1 cellular context compared by ENCODE assay signal in the genomic region with DNA sequence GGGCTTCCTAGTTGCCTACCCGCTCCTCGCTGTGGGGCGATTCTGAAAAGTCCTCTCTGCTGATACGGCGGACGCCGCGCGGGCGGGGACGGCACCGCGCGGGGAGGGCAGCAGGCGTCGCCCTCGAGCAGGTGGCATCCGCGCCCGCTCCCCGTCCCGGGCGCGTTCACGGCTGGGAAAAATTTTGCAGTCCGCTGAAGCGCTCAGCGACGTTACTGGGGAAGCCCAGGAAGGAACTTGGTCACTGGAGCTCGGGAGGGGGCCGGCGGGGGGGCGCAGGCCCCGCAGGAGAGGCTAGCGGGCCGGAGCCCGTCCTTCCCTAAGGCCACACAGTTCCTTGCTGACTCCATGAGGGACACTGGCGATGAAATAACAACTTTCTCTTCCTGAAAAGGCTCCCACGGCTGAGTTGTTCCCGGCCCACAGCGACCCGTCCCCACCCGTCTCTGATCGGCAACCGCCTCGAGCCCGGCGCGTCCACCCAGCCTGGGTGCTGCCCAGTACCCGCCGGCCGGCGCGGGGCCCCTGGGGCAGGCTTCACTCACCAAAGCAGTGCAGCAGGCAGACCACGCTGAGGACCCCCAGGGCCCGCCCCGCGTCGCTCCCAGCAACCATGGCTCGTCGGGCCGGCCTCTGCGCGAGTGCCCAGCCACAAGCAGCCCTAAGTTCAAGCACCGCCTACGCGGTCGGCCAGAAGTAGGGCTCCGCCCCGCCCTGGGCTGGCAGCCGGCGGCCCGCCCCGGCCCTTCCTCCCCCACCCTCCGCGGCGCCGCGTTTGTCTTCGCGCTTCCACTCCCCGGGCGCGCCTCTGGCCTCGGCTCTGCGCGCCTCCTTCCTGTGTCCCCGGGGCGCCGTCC.
TF ChIP-seq lines count a peak whose summit lies in the region.

A gene with protein sequence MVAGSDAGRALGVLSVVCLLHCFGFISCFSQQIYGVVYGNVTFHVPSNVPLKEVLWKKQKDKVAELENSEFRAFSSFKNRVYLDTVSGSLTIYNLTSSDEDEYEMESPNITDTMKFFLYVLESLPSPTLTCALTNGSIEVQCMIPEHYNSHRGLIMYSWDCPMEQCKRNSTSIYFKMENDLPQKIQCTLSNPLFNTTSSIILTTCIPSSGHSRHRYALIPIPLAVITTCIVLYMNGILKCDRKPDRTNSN (minus strand): TSS at position 669 of the 857 bp plus-strand sequence. CDS start 54 bp downstream, at position 615.

TF ChIP-seq in SK-N-SH, 30 proteins besides CTCF, POLR2A, EP300 and RAD21 (continued from another document):
- TF ChIP-seq PBX3 (IDR thresholded peaks at IDR 0.05) (0 out of 2 replicates have a peak, but pooled peaks have one; percentile 11), NFIC (IDR thresholded peaks at IDR 0.05; ENCODE audit: borderline replicate concordance) (0 out of 2 replicates have a peak, but pooled peaks have one; percentile 8), TEAD4 (IDR thresholded peaks at IDR 0.05; ENCODE audit: borderline replicate concordance, insufficient read depth) (peak; percentile 47; the same call in 1 of the 2 replicates), FOSL2 (IDR thresholded peaks at IDR 0.05; ENCODE audit: borderline replicate concordance, low read depth) (no peak), FOXJ3 (CRISPR knock-in tag; IDR thresholded peaks at IDR 0.05) (no peak), RCOR1 (IDR thresholded peaks at IDR 0.05; ENCODE audit: low read length) (peak; percentile 53; the same call in 1 of the 2 replicates), FOXM1 (IDR thresholded peaks at IDR 0.05; ENCODE audit: low read depth) (no peak), SIN3A (IDR thresholded peaks at IDR 0.05; ENCODE audit: borderline replicate concordance, low read depth, low read length) (peak; percentile 14; the same call in 1 of the 2 replicates), MAX (IDR thresholded peaks at IDR 0.05; ENCODE audit: low read depth) (peak; percentile 93), GATA2 (CRISPR knock-in tag; IDR thresholded peaks at IDR 0.05) (no peak), ELF1 (IDR thresholded peaks at IDR 0.05) (peak; percentile 8; the same call in 1 of the 2 replicates), TCF12 (IDR thresholded peaks at IDR 0.05) (peak; percentile 23; the same call in 1 of the 2 replicates), GABPA (IDR thresholded peaks at IDR 0.05; ENCODE audit: low read depth) (no peak)
